ENCODE assay signal across 15 cellular contexts in genomic region chr2:173657996-173658717, GRCh38.
A peak's percentile ranks its signal among the peaks of the same experiment; 100 is the strongest.
DNase-seq lines count a peak whose midpoint lies in the region; ATAC-seq, FAIRE-seq and TF ChIP-seq lines count a peak whose summit lies in the region.
"Had no signal": no experiment of that assay in that cellular context is flagged by ENCODE, and none has a peak within 500 bp of the region (broad histone marks: within the 10 kb centered on the region; RNA-seq: fewer than 3 reads in every experiment).

No MANE protein-coding gene starts in this region.

- peak; percentile 97 to 99 for ATAC-seq in A549
- ATAC-seq in WTC11: no peak
- ATAC-seq in GM19397 (IDR thresholded peaks at IDR 0.05; ENCODE audit: unreplicated experiment): no peak
- ATAC-seq in HG03045 (IDR thresholded peaks at IDR 0.05; ENCODE audit: unreplicated experiment): no peak
- ATAC-seq: GM12878; stimulated activated naive CD8-positive, alpha-beta T cell treated with anti-CD3 and anti-CD28 coated beads, Interleukin-15, Interleukin-2, amounts not matched to agents 100 U/mL and 50 U/mL, for 24 hours had no signal

- no peaks in the 10 kb centered on the region for H4K20me1 ChIP-seq in hepatocyte (ENCODE audit: insufficient read depth, poor library complexity, severe bottlenecking)

- peaks cover 12% of the 10 kb centered on the region for H3K4me1 Mint-ChIP-seq in WTC11
- H3K4me1 Mint-ChIP-seq: activated CD4-positive, alpha-beta T cell treated with anti-CD3 and anti-CD28 coated beads, Interleukin-2, amount 10 ng/mL, durations not matched to agents 7 days and 5 days; CD14-positive monocyte had no signal

- no peak for TF ChIP-seq RAD21 in A549 (conservative IDR thresholded peaks at IDR 0.05 in 1 of 2, IDR thresholded peaks at IDR 0.05 in 1 of 2)

- DNase-seq in A549 (ENCODE audit: low read depth in 1 of 2, low spot score in 1 of 2): peak; percentile 80 to 82
- DNase-seq in HFF-Myc (ENCODE audit: extremely low read depth, low read depth): peak; percentile 69
- peak; percentile 94 for DNase-seq in amniotic epithelial cell (ENCODE audit: low read depth)
- DNase-seq in hepatocyte (ENCODE audit: low spot score): peak; percentile 56
- no peak for DNase-seq in WTC11 (ENCODE audit: low spot score)
- no peak for DNase-seq in substantia nigra (lab: John Stamatoyannopoulos, UW)
- DNase-seq: activated CD4-positive, alpha-beta T cell treated with anti-CD3 and anti-CD28 coated beads, Interleukin-2, amount 10 ng/mL, durations not matched to agents 7 days and 5 days; esophagus squamous epithelium; Peyer's patch; stimulated activated naive CD8-positive, alpha-beta T cell treated with anti-CD3 and anti-CD28 coated beads, Interleukin-15, Interleukin-2, amounts not matched to agents 100 U/mL and 50 U/mL, for 24 hours had no signal

- H3K27ac Mint-ChIP-seq in WTC11: no peak overlapping the region
- H3K27ac Mint-ChIP-seq: activated CD4-positive, alpha-beta T cell treated with anti-CD3 and anti-CD28 coated beads, Interleukin-2, amount 10 ng/mL, durations not matched to agents 7 days and 5 days; activated naive CD8-positive, alpha-beta T cell had no signal

- no peak overlapping the region for H3K4me3 Mint-ChIP-seq in WTC11
- H3K4me3 Mint-ChIP-seq: activated CD4-positive, alpha-beta T cell treated with anti-CD3 and anti-CD28 coated beads, Interleukin-2, amount 10 ng/mL, durations not matched to agents 7 days and 5 days; activated naive CD8-positive, alpha-beta T cell; CD14-positive monocyte had no signal

- no peaks in the 10 kb centered on the region for H3K36me3 Mint-ChIP-seq in WTC11
- H3K36me3 Mint-ChIP-seq: activated naive CD8-positive, alpha-beta T cell; CD14-positive monocyte had no signal

- H3K9me2 ChIP-seq in hepatocyte (replicated peaks; ENCODE audit: insufficient read depth): no peaks in the 10 kb centered on the region

- no peak for FAIRE-seq in A549 (lab: Jason Lieb, UNC)
- FAIRE-seq: GM12878 had no signal

- H3K9me3 Mint-ChIP-seq in WTC11: no peaks in the 10 kb centered on the region
- H3K9me3 Mint-ChIP-seq: activated CD4-positive, alpha-beta T cell treated with anti-CD3 and anti-CD28 coated beads, Interleukin-2, amount 10 ng/mL, durations not matched to agents 7 days and 5 days had no signal

- H3K36me3 ChIP-seq in hepatocyte (replicated peaks; ENCODE audit: insufficient read depth, low read depth): no peaks in the 10 kb centered on the region
- H3K36me3 ChIP-seq: esophagus squamous epithelium, Peyer's patch had no signal

- no peak for TF ChIP-seq CTCF in A549 (IDR thresholded peaks at IDR 0.05)
- TF ChIP-seq CTCF in HFF-Myc (IDR thresholded peaks at IDR 0.05; ENCODE audit: low read depth, low read length, missing control alignments): no peak
- TF ChIP-seq CTCF in hepatocyte (IDR thresholded peaks at IDR 0.05; ENCODE audit: poor library complexity): no peak
- no peak for TF ChIP-seq CTCF in WTC11 (IDR thresholded peaks at IDR 0.05)

- H3K79me2 ChIP-seq in hepatocyte: no peaks in the 10 kb centered on the region

- POLR2A ChIA-PET in A549 (lab: Yijun Ruan, JAX): interaction anchor here (0.6 kb wide), 1 partner anchor 72 kb away, joined by 3 read pairs; no protein-coding TSS in a partner anchor
- POLR2A ChIA-PET in WTC11 (lab: Charles Lee): no interaction called here

- H3K4me3 ChIP-seq in A549 (no peak overlapping the region), HFF-Myc (replicated peaks; ENCODE audit: low read depth, low read length) (no peak overlapping the region), hepatocyte (no peak overlapping the region)
- H3K4me3 ChIP-seq: esophagus squamous epithelium, GM12878, Peyer's patch had no signal

- CTCF ChIA-PET in A549 (lab: Yijun Ruan, JAX): interaction anchor here (0.7 to 1.9 kb wide), 4 partner anchors 10 to 390 kb away, joined by 3 to 5 read pairs (median 4); no protein-coding TSS in a partner anchor
- CTCF ChIA-PET in WTC11 (lab: Charles Lee): no interaction called here

- no peak for TF ChIP-seq POLR2A in A549 (IDR thresholded peaks at IDR 0.05; ENCODE audit: low read length)

- no peaks in the 10 kb centered on the region for H3K27me3 ChIP-seq in hepatocyte
- H3K27me3 ChIP-seq: esophagus squamous epithelium, Peyer's patch had no signal

- H3K27me3 Mint-ChIP-seq in WTC11 (ENCODE audit: low read depth): no peaks in the 10 kb centered on the region

- H2AFZ ChIP-seq in hepatocyte: no peak overlapping the region

- peak overlapping the region; percentile 78 to 87 for H3K27ac ChIP-seq in A549
- H3K27ac ChIP-seq in hepatocyte: peak overlapping the region; percentile 71
- no peak overlapping the region for H3K27ac ChIP-seq in substantia nigra (ENCODE audit: low read depth, low read length, poor library complexity, severe bottlenecking)
- H3K27ac ChIP-seq: esophagus squamous epithelium, Peyer's patch had no signal

- peak overlapping the region; percentile 67 for H3K4me2 ChIP-seq in A549
- H3K4me2 ChIP-seq in hepatocyte: no peak overlapping the region

- 40% methylated on average over 10 of the region's 10 CpGs for WGBS in A549 (ENCODE audit: missing lambda C conversion rate)
- 77% methylated on average over 10 of the region's 10 CpGs for WGBS in hepatocyte (ENCODE audit: low lambda C conversion rate, missing lambda C conversion rate)

- H3K9me3 ChIP-seq in A549 (no peaks in the 10 kb centered on the region), hepatocyte (ENCODE audit: low read depth) (no peaks in the 10 kb centered on the region)
- H3K9me3 ChIP-seq: esophagus squamous epithelium, Peyer's patch had no signal

- H3K4me1 ChIP-seq in A549 (peaks cover 51% of the 10 kb centered on the region), hepatocyte (ENCODE audit: insufficient read depth) (peaks cover 11% of the 10 kb centered on the region)
- H3K4me1 ChIP-seq: Peyer's patch had no signal

- no peak; a peak in 1 of 5 replicates for TF ChIP-seq EP300 in A549 (IDR thresholded peaks at IDR 0.05)

TF ChIP-seq in A549, 52 proteins besides CTCF, POLR2A, EP300 and RAD21 (continues in another document):
- TF ChIP-seq ELK1 (IDR thresholded peaks at IDR 0.05; ENCODE audit: low read depth, low read length) (no peak), ESRRA (IDR thresholded peaks at IDR 0.05; ENCODE audit: borderline replicate concordance, low read length) (no peak), JUN (IDR thresholded peaks at IDR 0.05) (peak in 1 of 2 experiments; percentile 46; a peak in 1 of 5 replicates), HMGXB4 (CRISPR knock-in tag; IDR thresholded peaks at IDR 0.05; ENCODE audit: borderline replicate concordance) (no peak), CEBPB (IDR thresholded peaks at IDR 0.05) (peak in 1 of 2 experiments; percentile 74; a peak in 2 of 4 replicates), HOXA7 (CRISPR knock-in tag; IDR thresholded peaks at IDR 0.05) (no peak), NR3C1 (IDR thresholded peaks at IDR 0.05) (no peak)

TF ChIP-seq in WTC11, 78 proteins besides CTCF, POLR2A, EP300 and RAD21:
- TF ChIP-seq NFYB (CRISPR knock-in tag; conservative IDR thresholded peaks at IDR 0.05; ENCODE audit: low read depth) (no peak), ZNF317 (CRISPR knock-in tag; IDR thresholded peaks at IDR 0.05; ENCODE audit: borderline replicate concordance, low read depth) (no peak), NR3C1 (CRISPR knock-in tag; conservative IDR thresholded peaks at IDR 0.05; ENCODE audit: low read depth) (no peak), TEAD4 (CRISPR knock-in tag; IDR thresholded peaks at IDR 0.05) (no peak)

Comparison
In these comparisons a context has a peak if more than half of its experiments do, and no peak if none do; other contexts are left out.
1. ATAC-seq: peak in A549 (2 of 2); none in WTC11 (single experiment), GM19397 (single experiment) and HG03045 (single experiment).
2. DNase-seq: peak in A549 (2 of 2), HFF-Myc (single experiment), amniotic epithelial cell (single experiment) and hepatocyte (single experiment); none in WTC11 (single experiment) and substantia nigra (0 of 49).
3. Of the 8 proteins assayed by ChIP-seq in both WTC11 and A549: peak only in WTC11: none; only in A549: MAX; in both: none; in neither: 6; mixed calls (peak in some experiments, not most) for 1.